In genomic region chr16:11170201-11170600, GRCh38 we compare ENCODE assay signal across 17 cellular contexts.
DNase-seq lines count a peak whose midpoint lies in the region; ATAC-seq and TF ChIP-seq lines count a peak whose summit lies in the region.
"Had no signal": no experiment of that assay in that cellular context is flagged by ENCODE, and none has a peak within 500 bp of the region (broad histone marks: within the 10 kb centered on the region; RNA-seq: fewer than 3 reads in every experiment).

No MANE protein-coding gene starts in this region.

- H3K4me3 Mint-ChIP-seq in activated naive CD8-positive, alpha-beta T cell treated with anti-CD3 and anti-CD28 coated beads, Interleukin-2, amount 50 U/mL, for 24 hours, result no peak overlapping the region
- H3K4me3 Mint-ChIP-seq in activated naive CD8-positive, alpha-beta T cell treated with anti-CD3 and anti-CD28 coated beads for 36 hours, result no peak overlapping the region
- no peak overlapping the region for H3K4me3 Mint-ChIP-seq in dendritic cell treated with granulocyte-macrophage colony-stimulating factor and Interleukin-4, amounts not matched to agents 40 ng/mL and 50 ng/mL, for 4 days
- no peak overlapping the region for H3K4me3 Mint-ChIP-seq in stimulated activated naive B cell treated with anti-CD40 and anti-IgM and Interleukin-4, amounts not matched to agents 10 μg/mL and 1 μg/mL and 100 μg/mL, for 72 hours
- H3K4me3 Mint-ChIP-seq: CD14-positive monocyte had no signal

- H3K27me3 Mint-ChIP-seq in activated naive CD8-positive, alpha-beta T cell treated with anti-CD3 and anti-CD28 coated beads, Interleukin-2, amount 50 U/mL, for 24 hours, result no peaks in the 10 kb centered on the region
- no peaks in the 10 kb centered on the region for H3K27me3 Mint-ChIP-seq in activated naive CD8-positive, alpha-beta T cell treated with anti-CD3 and anti-CD28 coated beads for 36 hours
- H3K27me3 Mint-ChIP-seq in dendritic cell treated with granulocyte-macrophage colony-stimulating factor and Interleukin-4, amounts not matched to agents 40 ng/mL and 50 ng/mL, for 4 days, result no peaks in the 10 kb centered on the region
- no peaks in the 10 kb centered on the region for H3K27me3 Mint-ChIP-seq in stimulated activated naive B cell treated with anti-CD40 and anti-IgM and Interleukin-4, amounts not matched to agents 10 μg/mL and 1 μg/mL and 100 μg/mL, for 72 hours

- TF ChIP-seq CTCF in GM13977 (IDR thresholded peaks at IDR 0.05; ENCODE audit: extremely low read depth, insufficient read depth, missing control alignments), result no peak

- no peak for ATAC-seq in activated naive CD8-positive, alpha-beta T cell treated with anti-CD3 and anti-CD28 coated beads, Interleukin-2, amount 50 U/mL, for 24 hours
- ATAC-seq in stimulated activated naive B cell treated with anti-CD40 and anti-IgM and Interleukin-4, amounts not matched to agents 10 μg/mL and 1 μg/mL and 100 μg/mL, for 72 hours (replicated peaks), result peak in 1 of 2 donors; percentile 26
- ATAC-seq in GM21786 (IDR thresholded peaks at IDR 0.05; ENCODE audit: unreplicated experiment), result no peak

- H3K27ac Mint-ChIP-seq in activated naive CD8-positive, alpha-beta T cell treated with anti-CD3 and anti-CD28 coated beads, Interleukin-2, amount 50 U/mL, for 24 hours, result peak overlapping the region; percentile 42
- no peak overlapping the region for H3K27ac Mint-ChIP-seq in activated naive CD8-positive, alpha-beta T cell treated with anti-CD3 and anti-CD28 coated beads for 36 hours
- peak overlapping the region; percentile 62 for H3K27ac Mint-ChIP-seq in dendritic cell treated with granulocyte-macrophage colony-stimulating factor and Interleukin-4, amounts not matched to agents 40 ng/mL and 50 ng/mL, for 4 days
- peak overlapping the region; percentile 79 for H3K27ac Mint-ChIP-seq in stimulated activated naive B cell treated with anti-CD40 and anti-IgM and Interleukin-4, amounts not matched to agents 10 μg/mL and 1 μg/mL and 100 μg/mL, for 72 hours

- peaks cover 18% of the 10 kb centered on the region for H3K36me3 Mint-ChIP-seq in activated naive CD8-positive, alpha-beta T cell treated with anti-CD3 and anti-CD28 coated beads, Interleukin-2, amount 50 U/mL, for 24 hours (ENCODE audit: low read depth)
- H3K36me3 Mint-ChIP-seq in activated naive CD8-positive, alpha-beta T cell treated with anti-CD3 and anti-CD28 coated beads for 36 hours, result peaks cover 12% of the 10 kb centered on the region
- H3K36me3 Mint-ChIP-seq in dendritic cell treated with granulocyte-macrophage colony-stimulating factor and Interleukin-4, amounts not matched to agents 40 ng/mL and 50 ng/mL, for 4 days (ENCODE audit: low read depth), result peaks cover 84% of the 10 kb centered on the region
- H3K36me3 Mint-ChIP-seq in stimulated activated naive B cell treated with anti-CD40 and anti-IgM and Interleukin-4, amounts not matched to agents 10 μg/mL and 1 μg/mL and 100 μg/mL, for 72 hours, result peaks cover 78 to 84% of the 10 kb centered on the region in 2 donors

- H3K4me1 Mint-ChIP-seq in activated naive CD8-positive, alpha-beta T cell treated with anti-CD3 and anti-CD28 coated beads, Interleukin-2, amount 50 U/mL, for 24 hours, result peaks cover 24% of the 10 kb centered on the region
- H3K4me1 Mint-ChIP-seq in activated naive CD8-positive, alpha-beta T cell treated with anti-CD3 and anti-CD28 coated beads for 36 hours, result peaks cover 10% of the 10 kb centered on the region
- peaks cover 62% of the 10 kb centered on the region for H3K4me1 Mint-ChIP-seq in dendritic cell treated with granulocyte-macrophage colony-stimulating factor and Interleukin-4, amounts not matched to agents 40 ng/mL and 50 ng/mL, for 4 days (ENCODE audit: low read depth)
- peaks cover 42 to 51% of the 10 kb centered on the region in 2 donors for H3K4me1 Mint-ChIP-seq in stimulated activated naive B cell treated with anti-CD40 and anti-IgM and Interleukin-4, amounts not matched to agents 10 μg/mL and 1 μg/mL and 100 μg/mL, for 72 hours
- H3K4me1 Mint-ChIP-seq: CD14-positive monocyte had no signal

- peaks cover 2% of the 10 kb centered on the region for H3K9me3 Mint-ChIP-seq in activated naive CD8-positive, alpha-beta T cell treated with anti-CD3 and anti-CD28 coated beads, Interleukin-2, amount 50 U/mL, for 24 hours
- H3K9me3 Mint-ChIP-seq in activated naive CD8-positive, alpha-beta T cell treated with anti-CD3 and anti-CD28 coated beads for 36 hours, result no peaks in the 10 kb centered on the region
- H3K9me3 Mint-ChIP-seq in dendritic cell treated with granulocyte-macrophage colony-stimulating factor and Interleukin-4, amounts not matched to agents 40 ng/mL and 50 ng/mL, for 4 days, result no peaks in the 10 kb centered on the region
- peaks cover under 1 to 8% of the 10 kb centered on the region in 2 donors for H3K9me3 Mint-ChIP-seq in stimulated activated naive B cell treated with anti-CD40 and anti-IgM and Interleukin-4, amounts not matched to agents 10 μg/mL and 1 μg/mL and 100 μg/mL, for 72 hours

- no peak for DNase-seq in activated naive CD8-positive, alpha-beta T cell treated with anti-CD3 and anti-CD28 coated beads, Interleukin-2, amount 50 U/mL, for 24 hours
- DNase-seq in activated naive CD8-positive, alpha-beta T cell treated with anti-CD3 and anti-CD28 coated beads for 36 hours, result no peak
- DNase-seq in GM13977 (ENCODE audit: low spot score), result peak; percentile 38
- DNase-seq in stimulated activated naive B cell treated with anti-CD40 and anti-IgM and Interleukin-4, amounts not matched to agents 10 μg/mL and 1 μg/mL and 100 μg/mL, for 72 hours, result no peak
- DNase-seq in NCI-H1048 (lab: John Stamatoyannopoulos, UW), result no peak
- DNase-seq: Caco-2, EL, MM.1S, NCI-H1105 treated with DMSO at 0.1 percent for 48 hours, NCI-H1694 treated with DMSO at 0.1 percent for 48 hours, NCI-H510A, NCI-H774, OCI-M1, Right ventricle myocardium superior had no signal

- intact Hi-C loops in dendritic cell treated with granulocyte-macrophage colony-stimulating factor and Interleukin-4, amounts not matched to agents 40 ng/mL and 50 ng/mL, for 4 days (cut with micrococcal nuclease), result no loop called here

- in situ Hi-C loops in GM13977 (cut with MboI; ENCODE audit: low pct_unique_long_range_greater_than_20kb, low sequenced_read_pairs, unreplicated experiment), result no loop called here
